ENCODE assay signal across 1 cellular context in the genomic region with DNA sequence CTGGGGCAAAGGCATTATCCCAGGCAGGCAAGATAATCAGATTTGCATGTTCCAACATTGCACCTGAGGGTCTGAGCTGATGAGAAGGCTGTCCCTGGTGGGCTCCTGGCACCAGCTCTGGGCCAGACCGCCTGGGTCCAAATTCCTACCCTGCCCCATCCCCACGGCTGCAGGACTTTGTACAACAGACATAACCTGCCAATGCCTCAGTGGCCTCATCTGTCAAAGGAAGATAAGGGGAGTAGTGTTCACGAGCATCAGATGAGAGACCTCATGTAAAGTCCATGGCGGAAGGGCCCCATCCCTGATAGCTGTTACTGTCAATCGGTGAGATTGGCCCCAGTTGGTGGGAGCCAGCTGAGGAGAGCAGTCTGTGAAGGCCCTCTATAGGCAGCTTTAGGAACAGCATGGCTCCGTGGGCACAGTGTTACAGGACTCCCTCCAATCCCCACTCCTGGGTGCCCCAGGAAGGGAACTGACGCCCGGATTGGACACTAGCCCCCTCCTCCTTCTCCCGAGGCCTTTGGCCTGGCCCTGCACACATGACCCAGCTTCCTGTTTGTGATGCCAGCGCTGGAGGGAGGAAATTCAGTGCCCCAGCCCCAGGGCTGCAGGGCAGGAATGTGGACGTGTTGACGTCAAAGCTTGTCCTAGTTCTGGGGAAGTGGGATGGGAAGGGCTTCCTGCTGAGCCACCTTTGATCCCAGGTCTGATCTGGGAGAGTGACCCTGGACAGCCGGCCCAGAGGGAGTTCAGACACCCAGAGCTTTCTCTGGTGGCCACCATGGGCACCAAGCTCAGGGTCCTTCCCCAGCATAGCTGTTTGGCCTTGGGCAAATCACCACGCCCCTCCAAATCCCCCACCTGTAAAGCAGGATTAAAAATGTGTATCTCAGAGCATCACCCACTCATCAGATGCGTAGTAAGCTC.
TF ChIP-seq lines count a peak whose summit lies in the region.

No MANE protein-coding gene starts in this region.

TF ChIP-seq in HEK293, 187 proteins besides CTCF, POLR2A, EP300 and RAD21 (continued from another document):
- no peak for TF ChIP-seq ELK4 (IDR thresholded peaks at IDR 0.05; ENCODE audit: borderline replicate concordance, low read depth, low read length)
- no peak; the same call in 1 of the 2 replicates for TF ChIP-seq HIC1 (tag by site-specific recombination; IDR thresholded peaks at IDR 0.05)
- no peak for TF ChIP-seq ZNF560 (tag by site-specific recombination; IDR thresholded peaks at IDR 0.05; ENCODE audit: borderline replicate concordance)
- TF ChIP-seq HOXA7 (CRISPR knock-in tag; IDR thresholded peaks at IDR 0.05; ENCODE audit: borderline replicate concordance), result no peak
- no peak for TF ChIP-seq YY1 (tag by site-specific recombination; IDR thresholded peaks at IDR 0.05)
- no peak for TF ChIP-seq ZNF292 (tag by site-specific recombination; IDR thresholded peaks at IDR 0.05; ENCODE audit: borderline replicate concordance, low read depth)
- peak; percentile 56 for TF ChIP-seq ZBTB17 (tag by site-specific recombination; IDR thresholded peaks at IDR 0.05)
- TF ChIP-seq ZBTB1 (tag by site-specific recombination; IDR thresholded peaks at IDR 0.05), result no peak
